9 cellular contexts compared by ENCODE assay signal in genomic region chr17:67390006-67390645, GRCh38. TPM values are rescaled to one million over a fixed set of nuclear protein-coding genes. Genes with fewer than 3 reads are reported as not detected.
DNase-seq lines count a peak whose midpoint lies in the region; ATAC-seq and TF ChIP-seq lines count a peak whose summit lies in the region.
"Had no signal": no experiment of that assay in that cellular context is flagged by ENCODE, and none has a peak within 500 bp of the region (broad histone marks: within the 10 kb centered on the region; RNA-seq: fewer than 3 reads in every experiment).

No MANE protein-coding gene starts in this region.

- TF ChIP-seq CTCF in RWPE2 (IDR thresholded peaks at IDR 0.05; ENCODE audit: poor library complexity, severe bottlenecking) (no peak), spleen (IDR thresholded peaks at IDR 0.05 in 8 of 11, conservative IDR thresholded peaks at IDR 0.05 in 3 of 11) (no peak)

- H3K4me3 ChIP-seq in RWPE2 (ENCODE audit: severe bottlenecking) (no peak overlapping the region), spleen (peak overlapping the region in 1 of 8 donors; percentile 42)

- no peak for TF ChIP-seq POLR2A in spleen (IDR thresholded peaks at IDR 0.05)

- peaks cover 20% of the 10 kb centered on the region for H3K36me3 Mint-ChIP-seq in activated CD4-positive, alpha-beta T cell treated with anti-CD3 and anti-CD28 coated beads, Interleukin-2, amount 10 ng/mL, durations not matched to agents 24 days and 14 days (ENCODE audit: low read depth)

- H3K4me1 Mint-ChIP-seq in activated CD4-positive, alpha-beta T cell treated with anti-CD3 and anti-CD28 coated beads, Interleukin-2, amount 10 ng/mL, durations not matched to agents 24 days and 14 days: peaks cover 46% of the 10 kb centered on the region

- H3K9me3 ChIP-seq in RWPE2 (ENCODE audit: severe bottlenecking) (no peaks in the 10 kb centered on the region), spleen (peaks cover 0 to 2% (median 0%) of the 10 kb centered on the region in 8 donors)

- peak overlapping the region; percentile 70 for H3K4me3 Mint-ChIP-seq in activated CD4-positive, alpha-beta T cell treated with anti-CD3 and anti-CD28 coated beads, Interleukin-2, amount 10 ng/mL, durations not matched to agents 24 days and 14 days

- peaks cover 17% of the 10 kb centered on the region; the same call in 1 of the 2 replicates for H3K36me3 ChIP-seq in RWPE2 (ENCODE audit: low read depth)
- H3K36me3 ChIP-seq in spleen: no peaks in the 10 kb centered on the region

- no peaks in the 10 kb centered on the region for H3K27me3 Mint-ChIP-seq in activated CD4-positive, alpha-beta T cell treated with anti-CD3 and anti-CD28 coated beads, Interleukin-2, amount 10 ng/mL, durations not matched to agents 24 days and 14 days

- H3K4me1 ChIP-seq in RWPE2 (ENCODE audit: insufficient read depth, poor library complexity, severe bottlenecking) (peaks cover 26% of the 10 kb centered on the region), spleen (peaks cover 0 to 79% (median 17%) of the 10 kb centered on the region in 6 donors)

- no peaks in the 10 kb centered on the region for H3K9me3 Mint-ChIP-seq in activated CD4-positive, alpha-beta T cell treated with anti-CD3 and anti-CD28 coated beads, Interleukin-2, amount 10 ng/mL, durations not matched to agents 24 days and 14 days

- intact Hi-C loops in activated CD4-positive, alpha-beta T cell treated with anti-CD3 and anti-CD28 coated beads, Interleukin-2, amount 10 ng/mL, durations not matched to agents 24 days and 14 days (cut with micrococcal nuclease): loop anchor here (1.0 to 2.0 kb wide), 5 partner anchors 11 to 63 kb away; no protein-coding TSS in a partner anchor
- intact Hi-C loops in spleen (cut with DNase I; ENCODE audit: low total_unique reads): no loop called here

- ATAC-seq in RWPE2 (ENCODE audit: low read depth): no peak; the same call in 1 of the 3 replicates
- no peak for ATAC-seq in HG03045 (IDR thresholded peaks at IDR 0.05; ENCODE audit: unreplicated experiment)

- H3K27ac Mint-ChIP-seq in activated CD4-positive, alpha-beta T cell treated with anti-CD3 and anti-CD28 coated beads, Interleukin-2, amount 10 ng/mL, durations not matched to agents 24 days and 14 days: peak overlapping the region; percentile 90

- H3K27ac ChIP-seq in RWPE2 (ENCODE audit: poor library complexity, severe bottlenecking) (peak overlapping the region; percentile 88), spleen (peak overlapping the region; percentile 4 to 82 (median 68))

- no peak for DNase-seq in activated CD4-positive, alpha-beta T cell treated with anti-CD3 and anti-CD28 coated beads, Interleukin-2, amount 10 ng/mL, durations not matched to agents 24 days and 14 days
- no peak for DNase-seq in activated CD4-positive, alpha-beta T cell treated with anti-CD3 and anti-CD28 coated beads, Interleukin-2, amount 50 U/mL, for 1 hour
- DNase-seq in RWPE2 (ENCODE audit: low spot score): no peak
- peak; percentile 4 for DNase-seq in fibroblast of gingiva (ENCODE audit: low read depth)
- no peak for DNase-seq in spleen
- DNase-seq in activated effector memory CD4-positive, alpha-beta T cell treated with Interleukin-2 at 50 U/mL for 16 hours: no peak
- no peak for DNase-seq in NCI-H1417 (lab: John Stamatoyannopoulos, UW)
- DNase-seq: NCI-H1105 treated with DMSO at 0.1 percent for 48 hours had no signal

- 81 to 92% (median 86%) methylated on average over 5 to 6 of the region's 6 CpGs for WGBS in spleen, 5 donors

- H3K27me3 ChIP-seq in RWPE2 (ENCODE audit: insufficient read depth, poor library complexity, severe bottlenecking): no peaks in the 10 kb centered on the region
- no peaks in the 10 kb centered on the region for H3K27me3 ChIP-seq in spleen (replicated peaks in 1 of 7)

RNA-seq across cellular contexts. Expression of gene PITPNC1, which starts 13.0 kb away (rescaled TPM):
- 18.7 and 22.3 TPM in 2 replicates for total RNA-seq in activated CD4-positive, alpha-beta T cell treated with anti-CD3 and anti-CD28 coated beads, Interleukin-2, amount 10 ng/mL, durations not matched to agents 24 days and 14 days
- 10 to 100 TPM; 12.6 to 33.8 (median 23.9) TPM for total RNA-seq in spleen
- polyA plus RNA-seq in spleen: 10 to 100 TPM in 1 of 3 donors, 1 to 10 TPM in 2; 5.8 to 14.5 (median 6.8) TPM

RNA-seq across cellular contexts. Expression of gene PSMD12, which starts 23.7 kb away (rescaled TPM):
- total RNA-seq in activated CD4-positive, alpha-beta T cell treated with anti-CD3 and anti-CD28 coated beads, Interleukin-2, amount 10 ng/mL, durations not matched to agents 24 days and 14 days: 92.3 and 93.6 TPM in 2 replicates
- total RNA-seq in spleen: 10 to 100 TPM; 24.6 to 46.4 (median 36.5) TPM
- polyA plus RNA-seq in spleen: 10 to 100 TPM; 13.8 to 17.0 (median 15.5) TPM
